Comparison of ENCODE assay signal across 26 cellular contexts in the genomic region with DNA sequence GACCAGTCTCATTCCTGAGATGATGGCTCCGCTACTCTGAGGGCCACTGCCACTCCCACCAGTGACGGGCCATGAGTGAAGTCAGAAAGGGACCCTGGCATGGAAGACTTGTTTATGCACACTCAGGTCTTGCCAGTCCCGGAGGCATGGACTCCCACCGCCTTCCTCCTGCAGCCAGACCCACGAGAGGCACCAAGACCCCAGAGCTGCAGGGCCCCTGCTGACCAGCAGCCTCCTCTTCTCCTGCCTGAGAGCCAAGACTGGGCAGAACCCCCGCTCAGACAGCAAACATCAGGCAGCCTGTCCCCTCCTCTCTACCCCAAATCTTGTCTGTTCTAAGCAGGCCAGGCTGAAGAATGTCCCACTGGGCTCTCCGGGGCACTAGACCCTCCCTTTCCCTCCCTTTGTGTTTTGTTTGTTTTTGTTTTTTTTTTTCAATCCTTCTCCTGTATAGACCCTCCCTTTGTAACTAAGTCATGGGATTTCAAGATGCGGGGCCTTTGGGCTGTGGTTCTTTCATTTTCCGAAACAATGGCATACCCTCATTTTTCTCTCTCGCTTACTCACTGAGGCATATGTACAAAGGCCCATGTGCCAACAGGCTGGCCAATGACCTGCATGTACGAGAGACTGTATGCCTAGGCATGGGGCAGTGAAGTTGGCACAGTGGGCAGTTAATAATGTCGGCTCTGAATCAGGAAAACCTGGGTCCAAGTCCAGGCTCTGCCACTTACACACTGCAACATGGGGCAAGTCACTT. TPM values are rescaled to one million over a fixed set of nuclear protein-coding genes. Genes with fewer than 3 reads are reported as not detected.
DNase-seq lines count a peak whose midpoint lies in the region; TF ChIP-seq lines count a peak whose summit lies in the region.
"Had no signal": no experiment of that assay in that cellular context is flagged by ENCODE, and none has a peak within 500 bp of the region (broad histone marks: within the 10 kb centered on the region; RNA-seq: fewer than 3 reads in every experiment).

No MANE protein-coding gene starts in this region.

- H3K4me3 Mint-ChIP-seq in chondrocyte (ENCODE audit: unreplicated experiment), result no peak overlapping the region
- H3K4me3 Mint-ChIP-seq: CD14-positive monocyte; CD8-positive, alpha-beta memory T cell had no signal

- peak overlapping the region; percentile 62 for H3K27ac ChIP-seq in caudate nucleus (ENCODE audit: low read depth, low read length)
- H3K27ac ChIP-seq in layer of hippocampus (ENCODE audit: low read depth, low read length), result peak overlapping the region; percentile 65
- H3K27ac ChIP-seq in stomach, result no peak overlapping the region
- H3K27ac ChIP-seq: PC-9, SJSA1 had no signal

- no peaks in the 10 kb centered on the region for H3K9me3 Mint-ChIP-seq in chondrocyte (ENCODE audit: low read depth)
- H3K9me3 Mint-ChIP-seq: CD14-positive monocyte; CD8-positive, alpha-beta memory T cell had no signal

- H3K36me3 Mint-ChIP-seq in chondrocyte (ENCODE audit: low read depth), result no peaks in the 10 kb centered on the region
- H3K36me3 Mint-ChIP-seq: CD14-positive monocyte; CD8-positive, alpha-beta memory T cell had no signal

- H3K27ac Mint-ChIP-seq in chondrocyte (ENCODE audit: unreplicated experiment), result no peak overlapping the region
- H3K27ac Mint-ChIP-seq: CD8-positive, alpha-beta memory T cell had no signal

- 71 to 79% (median 72%) methylated on average over 10 to 12 of the region's 12 CpGs for WGBS in stomach, 5 donors

- no peak overlapping the region for H3K4me3 ChIP-seq in stomach
- H3K4me3 ChIP-seq: GM12878, K562, PC-9, SJSA1 had no signal

- peak in 2 of 61 donors; percentile 39 to 40 for DNase-seq in caudate nucleus (lab: John Stamatoyannopoulos, UW)
- DNase-seq in pons (ENCODE audit: low spot score), result peak; percentile 77
- no peak for DNase-seq in stomach
- no peak for DNase-seq in cerebellum (ENCODE audit: low spot score)
- no peak for DNase-seq in chondrocyte (ENCODE audit: low spot score)
- no peak for DNase-seq in HuH-7.5 (ENCODE audit: low spot score)
- DNase-seq: BE2C; CD8-positive, alpha-beta memory T cell; DMS 273 treated with DMSO at 0.1 percent for 48 hours; DMS79; EL; GDM1; GOT3; Kasumi-1; MV-4-11; NCI-H1105; NCI-H1436 treated with DMSO at 0.1 percent for 48 hours; NCI-H187 treated with DMSO at 0.1 percent for 48 hours; NCI-H446 treated with DMSO at 0.1 percent for 48 hours; NCI-H526 treated with DMSO at 0.1 percent for 48 hours; PC-9 had no signal

- TF ChIP-seq CTCF in stomach (IDR thresholded peaks at IDR 0.05) (no peak), chondrocyte (IDR thresholded peaks at IDR 0.05) (no peak)

- peaks cover 0 to 10% (median 4%) of the 10 kb centered on the region in 4 donors for H3K4me1 ChIP-seq in stomach

- TF ChIP-seq EP300 in stomach (IDR thresholded peaks at IDR 0.05), result no peak

- TF ChIP-seq POLR2A in stomach (IDR thresholded peaks at IDR 0.05), result no peak

- H3K27me3 ChIP-seq in layer of hippocampus (ENCODE audit: control insufficient read depth, insufficient read depth, low read length), result peaks cover 2% of the 10 kb centered on the region
- peaks cover 0 to 66% (median 17%) of the 10 kb centered on the region in 3 donors for H3K27me3 ChIP-seq in stomach
- H3K27me3 ChIP-seq: BE2C had no signal

- H3K4me1 Mint-ChIP-seq in chondrocyte (ENCODE audit: low read depth), result peaks cover 4% of the 10 kb centered on the region
- H3K4me1 Mint-ChIP-seq: CD14-positive monocyte had no signal

- H3K27me3 Mint-ChIP-seq in chondrocyte (ENCODE audit: low read depth), result peaks cover 18% of the 10 kb centered on the region

- intact Hi-C loops in stomach (cut with DNase I; ENCODE audit: low total_unique reads), result no loop called here

- H3K9me3 ChIP-seq in stomach, result no peaks in the 10 kb centered on the region
- H3K9me3 ChIP-seq: BE2C, SJSA1 had no signal

- H3K36me3 ChIP-seq in stomach, result no peaks in the 10 kb centered on the region
- H3K36me3 ChIP-seq: SJSA1 had no signal

RNA-seq across cellular contexts. Expression of gene MAPRE3, which starts 24.3 kb away (rescaled TPM):
- total RNA-seq in stomach, result 10 to 100 TPM in 2 of 5 donors, 1 to 10 TPM in 3; 7.0 to 19.9 (median 9.9) TPM
- 10 to 100 TPM; 12.3 to 24.1 (median 14.8) TPM for polyA plus RNA-seq in stomach
- total RNA-seq in cerebellum, result 20.8 TPM
- 12.0 to 16.9 TPM (median 12.3 TPM) in 3 replicates for total RNA-seq in chondrocyte

Comparison
In these comparisons a context has a peak if more than half of its experiments do, and no peak if none do; other contexts are left out.
1. H3K27ac ChIP-seq: peak in caudate nucleus (single experiment) and layer of hippocampus (single experiment); none in stomach (0 of 5).